ENCODE assay signal across 1 cellular context in the genomic region with DNA sequence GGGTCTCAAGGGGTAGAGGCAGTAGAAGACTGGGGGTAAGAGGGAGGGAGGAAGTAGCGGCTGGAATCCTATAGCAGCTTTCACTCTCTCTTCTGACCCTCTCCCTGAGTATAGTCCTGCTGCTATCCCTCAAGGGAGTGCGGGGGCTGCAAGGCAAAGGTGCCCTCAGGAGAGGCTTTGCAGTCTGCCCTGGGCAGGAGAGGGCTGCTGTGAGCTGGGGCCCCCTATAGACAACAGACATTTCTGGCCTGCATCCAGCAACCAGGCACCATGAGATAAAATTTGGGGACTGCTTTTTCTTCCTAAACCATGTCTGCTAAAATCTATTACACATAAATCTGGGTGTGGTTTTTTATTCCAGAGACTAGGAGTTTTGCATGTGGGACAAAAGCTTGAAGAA.
TF ChIP-seq lines count a peak whose summit lies in the region.

No MANE protein-coding gene starts in this region.

TF ChIP-seq in K562, 482 proteins besides CTCF, POLR2A, EP300 and RAD21:
- TF ChIP-seq CTBP1 (IDR thresholded peaks at IDR 0.05; ENCODE audit: borderline replicate concordance) (no peak), ZNF143 (CRISPR knock-in tag; IDR thresholded peaks at IDR 0.05) (no peak), NFIC (IDR thresholded peaks at IDR 0.05) (peak; percentile 52; the same call in 1 of the 2 replicates), ZC3H11A (IDR thresholded peaks at IDR 0.05; ENCODE audit: low read depth, low read length) (no peak), SUPT5H (IDR thresholded peaks at IDR 0.05) (no peak)
- TF ChIP-seq, protein P1, sequence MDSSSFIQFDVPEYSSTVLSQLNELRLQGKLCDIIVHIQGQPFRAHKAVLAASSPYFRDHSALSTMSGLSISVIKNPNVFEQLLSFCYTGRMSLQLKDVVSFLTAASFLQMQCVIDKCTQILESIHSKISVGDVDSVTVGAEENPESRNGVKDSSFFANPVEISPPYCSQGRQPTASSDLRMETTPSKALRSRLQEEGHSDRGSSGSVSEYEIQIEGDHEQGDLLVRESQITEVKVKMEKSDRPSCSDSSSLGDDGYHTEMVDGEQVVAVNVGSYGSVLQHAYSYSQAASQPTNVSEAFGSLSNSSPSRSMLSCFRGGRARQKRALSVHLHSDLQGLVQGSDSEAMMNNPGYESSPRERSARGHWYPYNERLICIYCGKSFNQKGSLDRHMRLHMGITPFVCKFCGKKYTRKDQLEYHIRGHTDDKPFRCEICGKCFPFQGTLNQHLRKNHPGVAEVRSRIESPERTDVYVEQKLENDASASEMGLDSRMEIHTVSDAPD (CRISPR knock-in tag; IDR thresholded peaks at IDR 0.05) = no peak
